ENCODE assay signal across 8 cellular contexts in the genomic region with DNA sequence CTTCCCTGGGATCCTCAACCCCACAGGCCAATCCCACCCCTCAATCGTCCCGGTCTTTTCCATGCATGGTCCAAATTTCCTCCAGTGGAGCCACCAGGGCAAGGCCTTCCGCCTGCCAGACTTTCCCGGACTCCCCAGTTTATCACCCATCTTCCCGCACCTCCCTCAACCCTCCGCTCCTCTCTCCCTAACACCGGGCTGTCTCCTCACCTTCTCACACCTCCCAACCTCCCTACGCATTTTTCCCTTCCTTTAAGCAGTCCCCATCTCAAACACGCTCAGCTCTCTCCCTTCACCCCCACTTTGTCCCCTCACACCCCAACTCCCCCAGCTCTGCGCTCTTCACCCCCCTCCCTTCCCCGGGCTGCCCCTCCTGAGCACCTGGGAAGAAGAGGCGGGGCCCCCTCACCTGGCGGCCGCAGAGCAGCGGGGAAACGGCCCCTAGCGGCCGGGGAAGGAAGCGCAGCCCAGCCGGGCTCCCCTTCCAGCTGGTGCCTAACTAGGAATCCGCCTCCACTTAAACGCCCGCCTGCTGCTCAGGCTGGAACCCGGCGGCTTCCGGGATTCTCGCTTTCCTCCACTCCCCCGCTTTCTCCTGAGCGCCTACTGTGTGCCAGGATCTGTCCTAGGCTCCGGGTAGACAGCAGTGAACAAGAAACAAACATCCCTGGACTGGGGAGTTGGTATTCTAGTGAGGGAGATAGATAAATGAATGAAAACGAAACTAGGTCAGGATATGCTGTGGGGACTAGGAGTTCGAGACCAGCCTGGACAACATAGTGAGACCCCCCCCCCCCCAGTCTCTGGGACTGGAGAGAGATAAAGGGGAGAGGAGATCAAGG.
DNase-seq lines count a peak whose midpoint lies in the region; ATAC-seq, FAIRE-seq and TF ChIP-seq lines count a peak whose summit lies in the region.
"Not testable (repeated sequence)": the region's sequence is repeated elsewhere in the genome, so short reads cannot be mapped to it uniquely, and the experiment has no call there.

No MANE protein-coding gene starts in this region.

- TF ChIP-seq POLR2A in K562 (conservative IDR thresholded peaks at IDR 0.05) = not testable (repeated sequence)

- peak overlapping the region; percentile 60 for H3K4me2 ChIP-seq in K562 (ENCODE audit: insufficient read depth, low read length)

- TF ChIP-seq CTCF in HL-60 (IDR thresholded peaks at IDR 0.05; ENCODE audit: insufficient read depth, low read length) (peak; percentile 53), activated B cell treated with CpG ODN at 0.5 μM for 24 hours (IDR thresholded peaks at IDR 0.05) (peak; percentile 48), K562 (IDR thresholded peaks at IDR 0.05 in 2 of 3, conservative IDR thresholded peaks at IDR 0.05 in 1 of 3; ENCODE audit: insufficient read depth in 2 of 3, low read depth in 1 of 3, low read length in 3 of 3) (peak; percentile 71 to 82 (median 75)), right atrium auricular region (IDR thresholded peaks at IDR 0.05) (peak; percentile 91 to 96)

- peaks cover 17% of the 10 kb centered on the region for H3K27me3 Mint-ChIP-seq in activated B cell treated with CpG ODN at 0.5 μM for 24 hours

- H3K9ac ChIP-seq in K562 (ENCODE audit: insufficient read depth in 1 of 2, low read depth in 2 of 2, low read length in 2 of 2) = peak overlapping the region; percentile 44 to 74; a peak in 3 of 4 replicates
- H3K9ac ChIP-seq in subcutaneous abdominal adipose tissue (ENCODE audit: low read length in 5 of 5) = peak overlapping the region in 1 of 5 donors; percentile 8

- not testable (repeated sequence) for TF ChIP-seq EP300 in K562 (IDR thresholded peaks at IDR 0.05; ENCODE audit: low read length)

- H3K79me2 ChIP-seq in K562 (ENCODE audit: control insufficient read depth, insufficient read depth, low read length) = not testable (repeated sequence)

- peak; percentile 19 to 52; a peak in 2 of 4 replicates for TF ChIP-seq RAD21 in K562 (CRISPR knock-in tag; conservative IDR thresholded peaks at IDR 0.05 in 1 of 2, IDR thresholded peaks at IDR 0.05 in 1 of 2)

- H3K36me3 Mint-ChIP-seq in activated B cell treated with CpG ODN at 0.5 μM for 24 hours (ENCODE audit: low read depth) = not testable (repeated sequence)

- H2AFZ ChIP-seq in K562 (ENCODE audit: low read depth, low read length) = peak overlapping the region; percentile 89

- not testable (repeated sequence) for H3K27ac Mint-ChIP-seq in activated B cell treated with CpG ODN at 0.5 μM for 24 hours

- H3K9me1 ChIP-seq in K562 (ENCODE audit: control insufficient read depth, insufficient read depth, low read length) = not testable (repeated sequence)

- H3K36me3 ChIP-seq in K562 (ENCODE audit: control insufficient read depth, insufficient read depth, low read length); right atrium auricular region; subcutaneous abdominal adipose tissue (ENCODE audit: control insufficient read depth in 5 of 5, insufficient read depth in 5 of 5, low read length in 5 of 5): not testable (repeated sequence)

- BruUV-seq in K562 (replicated peaks; lab: Mats Ljungman, UMichigan) = not testable (repeated sequence)

- H3K4me1 ChIP-seq in K562 (replicated peaks in 1 of 2; ENCODE audit: control insufficient read depth in 2 of 2, insufficient read depth in 2 of 2, low read length in 2 of 2) = peaks cover 7 to 23% of the 10 kb centered on the region in 2 experiments; a peak in 3 of 5 replicates
- H3K4me1 ChIP-seq in right atrium auricular region; subcutaneous abdominal adipose tissue (ENCODE audit: control insufficient read depth in 5 of 5, insufficient read depth in 5 of 5, low read length in 5 of 5): not testable (repeated sequence)

- peak; percentile 96 for FAIRE-seq in K562 (lab: Jason Lieb, UNC)

- H3K4me1 Mint-ChIP-seq in activated B cell treated with CpG ODN at 0.5 μM for 24 hours = not testable (repeated sequence)

- peak; percentile 78 for DNase-seq in DMS53 (lab: John Stamatoyannopoulos, UW)
- DNase-seq in HL-60 (ENCODE audit: low read depth in 1 of 2, low spot score in 1 of 2) = peak in 1 of 2 experiments; percentile 51
- peak; percentile 10 for DNase-seq in NCI-H446 treated with DMSO at 0.1 percent for 48 hours (lab: John Stamatoyannopoulos, UW)
- DNase-seq in activated B cell treated with CpG ODN at 0.5 μM for 24 hours = peak; percentile 73
- peak; percentile 68 to 77 (median 75) for DNase-seq in K562 (ENCODE audit: extremely low read depth in 1 of 4, low spot score in 3 of 4)
- DNase-seq in right atrium auricular region (ENCODE audit: low spot score) = not testable (repeated sequence)
- peak in 8 of 10 donors; percentile 43 to 93 (median 62) for DNase-seq in posterior cingulate gyrus

- ATAC-seq in activated B cell treated with CpG ODN at 0.5 μM for 24 hours (ENCODE audit: low read depth) = peak; percentile 81
- peak; percentile 93 for ATAC-seq in K562

- H3K9me3 Mint-ChIP-seq in activated B cell treated with CpG ODN at 0.5 μM for 24 hours = not testable (repeated sequence)

- H3K4me3 Mint-ChIP-seq in activated B cell treated with CpG ODN at 0.5 μM for 24 hours = peak overlapping the region; percentile 55

- H3K9me3 ChIP-seq in K562 (replicated peaks; ENCODE audit: control insufficient read depth, insufficient read depth, low read depth, low read length); right atrium auricular region; subcutaneous abdominal adipose tissue (ENCODE audit: control insufficient read depth in 5 of 5, low read length in 5 of 5): not testable (repeated sequence)

- in situ Hi-C loops in K562 (cut with MboI) = not testable (repeated sequence)

- H3K4me3 ChIP-seq in HL-60 (replicated peaks; ENCODE audit: insufficient read depth, low read length) (peak overlapping the region; percentile 19), K562 (peak overlapping the region; percentile 44), right atrium auricular region (peak overlapping the region; percentile 17 to 33), subcutaneous abdominal adipose tissue (ENCODE audit: low read depth in 1 of 5, low read length in 5 of 5) (peak overlapping the region in 4 of 5 donors; percentile 34 to 59 (median 46))

- H4K20me1 ChIP-seq in K562 (replicated peaks; ENCODE audit: control insufficient read depth, insufficient read depth, low read length) = not testable (repeated sequence)

- not testable (repeated sequence) for H3K27me3 ChIP-seq in HL-60 (ENCODE audit: insufficient read depth, poor library complexity, severe bottlenecking); K562 (ENCODE audit: control insufficient read depth in 2 of 2, insufficient read depth in 2 of 2, low read length in 2 of 2); right atrium auricular region; subcutaneous abdominal adipose tissue (ENCODE audit: control insufficient read depth in 5 of 5, insufficient read depth in 4 of 5, low read length in 5 of 5)

- POLR2A ChIA-PET in activated B cell treated with CpG ODN at 0.5 μM for 24 hours (lab: Charles Lee); K562 (lab: Yijun Ruan, JAX): not testable (repeated sequence)

- intact Hi-C loops in activated B cell treated with CpG ODN at 0.5 μM for 24 hours (cut with micrococcal nuclease) = loop anchor here (1.0 to 10.0 kb wide), 2 partner anchors 93 to 221 kb away; partner anchors contain the start of gene GOSR1
- intact Hi-C loops in K562 (cut with micrococcal nuclease); posterior cingulate gyrus (cut with DNase I): not testable (repeated sequence)

- 5% methylated on average over 16 of the region's 32 CpGs for WGBS in K562 (ENCODE audit: insufficient coverage, low coverage, missing lambda C conversion rate)

- H3K27ac ChIP-seq in HL-60 (replicated peaks); K562 (ENCODE audit: extremely low read depth, low read depth, low read length); right atrium auricular region; subcutaneous abdominal adipose tissue (ENCODE audit: low read depth, low read length): not testable (repeated sequence)

- CTCF ChIA-PET in activated B cell treated with CpG ODN at 0.5 μM for 24 hours (lab: Charles Lee) = interaction anchor here (1.1 kb wide), 1 partner anchor 219 kb away, joined by 3 read pairs; no protein-coding TSS in a partner anchor
- CTCF ChIA-PET in K562 (lab: Yijun Ruan, JAX; ENCODE audit: low intra/inter-chr PET ratio) = not testable (repeated sequence)

TF ChIP-seq in K562, 482 proteins besides CTCF, POLR2A, EP300 and RAD21 (continues in another document):
- 0 out of 2 replicates have a peak, but pooled peaks have one; percentile 49 for TF ChIP-seq ZKSCAN8 (CRISPR knock-in tag; IDR thresholded peaks at IDR 0.05)
- TF ChIP-seq ADNP (tag; IDR thresholded peaks at IDR 0.05) = peak; percentile 92
- peak; percentile 72 for TF ChIP-seq KLF16 (IDR thresholded peaks at IDR 0.05)
- TF ChIP-seq, protein P1, sequence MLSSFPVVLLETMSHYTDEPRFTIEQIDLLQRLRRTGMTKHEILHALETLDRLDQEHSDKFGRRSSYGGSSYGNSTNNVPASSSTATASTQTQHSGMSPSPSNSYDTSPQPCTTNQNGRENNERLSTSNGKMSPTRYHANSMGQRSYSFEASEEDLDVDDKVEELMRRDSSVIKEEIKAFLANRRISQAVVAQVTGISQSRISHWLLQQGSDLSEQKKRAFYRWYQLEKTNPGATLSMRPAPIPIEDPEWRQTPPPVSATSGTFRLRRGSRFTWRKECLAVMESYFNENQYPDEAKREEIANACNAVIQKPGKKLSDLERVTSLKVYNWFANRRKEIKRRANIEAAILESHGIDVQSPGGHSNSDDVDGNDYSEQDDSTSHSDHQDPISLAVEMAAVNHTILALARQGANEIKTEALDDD (IDR thresholded peaks at IDR 0.05) = peak; percentile 78
- TF ChIP-seq, protein P2, sequence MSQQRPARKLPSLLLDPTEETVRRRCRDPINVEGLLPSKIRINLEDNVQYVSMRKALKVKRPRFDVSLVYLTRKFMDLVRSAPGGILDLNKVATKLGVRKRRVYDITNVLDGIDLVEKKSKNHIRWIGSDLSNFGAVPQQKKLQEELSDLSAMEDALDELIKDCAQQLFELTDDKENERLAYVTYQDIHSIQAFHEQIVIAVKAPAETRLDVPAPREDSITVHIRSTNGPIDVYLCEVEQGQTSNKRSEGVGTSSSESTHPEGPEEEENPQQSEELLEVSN (IDR thresholded peaks at IDR 0.05; ENCODE audit: borderline replicate concordance in 1 of 2, extremely low read depth in 1 of 2, insufficient read depth in 1 of 2, insufficient read length in 1 of 2, low read depth in 1 of 2, low read length in 1 of 2, poor library complexity in 1 of 2, severe bottlenecking in 1 of 2) = peak in 1 of 2 experiments; percentile 36
- 0 out of 3 replicates have a peak, but pooled peaks of 1 of the 2 experiments have one; percentile 29 for TF ChIP-seq CBX3 (IDR thresholded peaks at IDR 0.05; ENCODE audit: borderline replicate concordance in 1 of 2, low read length in 2 of 2)
- peak; percentile 62; the same call in 1 of the 2 replicates for TF ChIP-seq CTBP1 (IDR thresholded peaks at IDR 0.05; ENCODE audit: borderline replicate concordance)
